ENCODE assay signal across 23 cellular contexts in the genomic region with DNA sequence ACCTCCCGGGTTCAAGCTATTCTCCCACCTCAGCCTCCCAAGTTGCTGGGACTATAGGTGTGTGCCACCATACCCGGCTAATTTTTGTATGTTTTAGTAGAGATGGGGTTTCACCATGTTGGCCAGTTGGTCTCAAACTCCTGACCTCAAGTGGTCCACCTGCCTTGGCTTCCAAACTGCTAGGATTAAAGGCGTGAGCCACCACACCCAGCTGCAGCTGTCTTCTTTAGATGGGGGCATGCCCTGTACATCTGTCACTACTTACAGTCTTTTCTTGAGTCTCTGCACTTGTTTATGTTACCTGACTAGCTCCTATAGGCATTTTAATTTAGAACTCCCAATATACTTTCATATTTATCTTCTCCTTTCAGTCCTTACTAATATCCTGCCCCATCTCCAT.
"Had no signal": no experiment of that assay in that cellular context is flagged by ENCODE, and none has a peak within 500 bp of the region (broad histone marks: within the 10 kb centered on the region; RNA-seq: fewer than 3 reads in every experiment).

No MANE protein-coding gene starts in this region.

- H3K27ac ChIP-seq: epithelial cell of prostate, gastrocnemius medialis, lower lobe of right lung, ovary, psoas muscle, sigmoid colon, spleen, thyroid gland, vagina had no signal

- H3K27me3 ChIP-seq: gastrocnemius medialis, ovary, sigmoid colon, spleen, thyroid gland, vagina had no signal

- H3K9me3 ChIP-seq: gastrocnemius medialis, lower lobe of right lung, ovary, psoas muscle, sigmoid colon, spleen, thyroid gland, vagina had no signal

- H3K4me1 ChIP-seq: gastrocnemius medialis, lower lobe of right lung, psoas muscle, sigmoid colon, thyroid gland had no signal

- ATAC-seq: esophagus mucosa; gastrocnemius medialis; left ventricle myocardium superior; lower lobe of right lung; natural killer cell; psoas muscle; right cardiac atrium; stimulated activated naive B cell treated with anti-CD40 and anti-IgM and Interleukin-4, amounts not matched to agents 10 μg/mL and 1 μg/mL and 100 μg/mL, for 72 hours; stimulated activated naive CD8-positive, alpha-beta T cell treated with anti-CD3 and anti-CD28 coated beads, Interleukin-15, amount 100 ng/mL, for 72 hours had no signal

- H3K4me3 ChIP-seq: gastrocnemius medialis, lower lobe of right lung, ovary, psoas muscle, sigmoid colon, skin epidermis, spleen, thyroid gland, vagina had no signal

- H3K36me3 ChIP-seq: gastrocnemius medialis, lower lobe of right lung, ovary, sigmoid colon, spleen, thyroid gland, vagina had no signal

- DNase-seq: effector CD8-positive, alpha-beta T cell; endodermal cell; foreskin fibroblast; gastrocnemius medialis; head of caudate nucleus; left ventricle myocardium superior; lower lobe of right lung; natural killer cell; occipital lobe; ovary; posterior cingulate gyrus; psoas muscle; right cardiac atrium; sigmoid colon; spleen; stimulated activated CD4-positive, alpha-beta T cell treated with anti-CD3 and anti-CD28 coated beads, Interleukin-2, amount 100 ng/mL, for 48 hours; stimulated activated naive B cell treated with anti-CD40 and anti-IgM and Interleukin-4, amounts not matched to agents 10 μg/mL and 1 μg/mL and 100 μg/mL, for 72 hours; stimulated activated naive CD8-positive, alpha-beta T cell treated with anti-CD3 and anti-CD28 coated beads, Interleukin-15, amount 100 ng/mL, for 72 hours; thyroid gland had no signal
